ENCODE assay signal across 1 cellular context in genomic region chr6:143059616-143060353, GRCh38.
TF ChIP-seq lines count a peak whose summit lies in the region.

No MANE protein-coding gene starts in this region.

TF ChIP-seq in HepG2, 621 proteins besides CTCF, POLR2A, EP300 and RAD21 (continued from another document and continues in another):
- TF ChIP-seq ZNF350 (CRISPR knock-in tag; IDR thresholded peaks at IDR 0.05; ENCODE audit: borderline replicate concordance, low read depth) (no peak), MBD4 (IDR thresholded peaks at IDR 0.05; ENCODE audit: borderline replicate concordance, low read length) (no peak), CC2D1A (CRISPR knock-in tag; IDR thresholded peaks at IDR 0.05) (no peak), ZBTB14 (CRISPR knock-in tag; IDR thresholded peaks at IDR 0.05) (no peak), ZKSCAN5 (CRISPR knock-in tag; IDR thresholded peaks at IDR 0.05) (no peak), DNMT1 (CRISPR knock-in tag; IDR thresholded peaks at IDR 0.05) (no peak), DDIT3 (CRISPR knock-in tag; IDR thresholded peaks at IDR 0.05) (no peak), MLXIP (CRISPR knock-in tag; IDR thresholded peaks at IDR 0.05; ENCODE audit: borderline replicate concordance) (no peak; the same call in 1 of the 2 replicates), MED13 (CRISPR knock-in tag; IDR thresholded peaks at IDR 0.05) (no peak), ZNF383 (CRISPR knock-in tag; IDR thresholded peaks at IDR 0.05; ENCODE audit: borderline replicate concordance) (no peak), ZFYVE20 (CRISPR knock-in tag; IDR thresholded peaks at IDR 0.05; ENCODE audit: borderline replicate concordance, low read depth) (no peak), ZNF678 (CRISPR knock-in tag; IDR thresholded peaks at IDR 0.05) (no peak), PHF20 (CRISPR knock-in tag; IDR thresholded peaks at IDR 0.05) (no peak), KDM1A (CRISPR knock-in tag; IDR thresholded peaks at IDR 0.05) (no peak), NFE2L1 (CRISPR knock-in tag; IDR thresholded peaks at IDR 0.05; ENCODE audit: borderline replicate concordance) (no peak), GATAD2A (CRISPR knock-in tag; IDR thresholded peaks at IDR 0.05) (peak; percentile 88), ATF6 (CRISPR knock-in tag; conservative IDR thresholded peaks at IDR 0.05) (0 out of 2 replicates have a peak, but pooled peaks have one; percentile 1), CENPX (CRISPR knock-in tag; IDR thresholded peaks at IDR 0.05) (no peak), KLF15 (CRISPR knock-in tag; IDR thresholded peaks at IDR 0.05; ENCODE audit: borderline replicate concordance) (no peak), ARID3A (IDR thresholded peaks at IDR 0.05; ENCODE audit: low read depth, low read length) (peak; percentile 87), ZNF773 (CRISPR knock-in tag; IDR thresholded peaks at IDR 0.05; ENCODE audit: borderline replicate concordance) (no peak), SMYD3 (CRISPR knock-in tag; IDR thresholded peaks at IDR 0.05) (peak; percentile 66; the same call in 1 of the 2 replicates), DR1 (CRISPR knock-in tag; IDR thresholded peaks at IDR 0.05) (0 out of 2 replicates have a peak, but pooled peaks have one; percentile 60), SKIL (CRISPR knock-in tag; IDR thresholded peaks at IDR 0.05; ENCODE audit: borderline replicate concordance) (0 out of 2 replicates have a peak, but pooled peaks have one; percentile 46), PHF8 (CRISPR knock-in tag; IDR thresholded peaks at IDR 0.05) (no peak), TSC22D2 (CRISPR knock-in tag; IDR thresholded peaks at IDR 0.05; ENCODE audit: borderline replicate concordance) (no peak), ZFP36 (IDR thresholded peaks at IDR 0.05; ENCODE audit: borderline replicate concordance, low read depth, low read length, partially characterized antibody) (no peak), FOXO1 (CRISPR knock-in tag; IDR thresholded peaks at IDR 0.05) (peak; percentile 58; the same call in 1 of the 2 replicates), ZNF343 (CRISPR knock-in tag; IDR thresholded peaks at IDR 0.05) (no peak), SIN3A (IDR thresholded peaks at IDR 0.05; ENCODE audit: borderline replicate concordance, low read depth, low read length) (0 out of 2 replicates have a peak, but pooled peaks have one; percentile 41), ZNF761 (CRISPR knock-in tag; conservative IDR thresholded peaks at IDR 0.05) (no peak), PPARG (CRISPR knock-in tag; conservative IDR thresholded peaks at IDR 0.05) (peak; percentile 57; the same call in 1 of the 2 replicates), KLF16 (CRISPR knock-in tag; IDR thresholded peaks at IDR 0.05) (peak in 1 of 2 experiments; percentile 71; a peak in 1 of 4 replicates), PRDM15 (CRISPR knock-in tag; IDR thresholded peaks at IDR 0.05) (no peak), RFXANK (CRISPR knock-in tag; IDR thresholded peaks at IDR 0.05) (peak; percentile 21; the same call in 1 of the 2 replicates), ZNF550 (CRISPR knock-in tag; IDR thresholded peaks at IDR 0.05; ENCODE audit: borderline replicate concordance) (no peak), MIER3 (CRISPR knock-in tag; IDR thresholded peaks at IDR 0.05; ENCODE audit: borderline replicate concordance) (peak; percentile 62; the same call in 1 of the 2 replicates), ZNF619 (CRISPR knock-in tag; IDR thresholded peaks at IDR 0.05) (no peak), E2F2 (CRISPR knock-in tag; IDR thresholded peaks at IDR 0.05; ENCODE audit: borderline replicate concordance) (no peak), FOXM1 (CRISPR knock-in tag; IDR thresholded peaks at IDR 0.05) (no peak), HNF4A (CRISPR knock-in tag; IDR thresholded peaks at IDR 0.05) (no peak; the same call in 1 of the 2 replicates), RORA (CRISPR knock-in tag; IDR thresholded peaks at IDR 0.05) (no peak), USF2 (IDR thresholded peaks at IDR 0.05; ENCODE audit: low read depth, low read length) (peak; percentile 6; the same call in 1 of the 2 replicates), USF2 (CRISPR knock-in tag; IDR thresholded peaks at IDR 0.05; ENCODE audit: borderline replicate concordance) (no peak), SOX6 (IDR thresholded peaks at IDR 0.05) (no peak), SOX6 (CRISPR knock-in tag; IDR thresholded peaks at IDR 0.05) (peak; percentile 12; the same call in 1 of the 2 replicates), MXI1 (IDR thresholded peaks at IDR 0.05; ENCODE audit: borderline replicate concordance, low read depth, low read length) (peak; percentile 67; the same call in 1 of the 3 replicates), TEF (CRISPR knock-in tag; IDR thresholded peaks at IDR 0.05) (no peak), ZNF121 (CRISPR knock-in tag; IDR thresholded peaks at IDR 0.05) (no peak), ZSCAN12 (CRISPR knock-in tag; IDR thresholded peaks at IDR 0.05) (no peak)
